Comparison of ENCODE assay signal across 1 cellular context in the genomic region with DNA sequence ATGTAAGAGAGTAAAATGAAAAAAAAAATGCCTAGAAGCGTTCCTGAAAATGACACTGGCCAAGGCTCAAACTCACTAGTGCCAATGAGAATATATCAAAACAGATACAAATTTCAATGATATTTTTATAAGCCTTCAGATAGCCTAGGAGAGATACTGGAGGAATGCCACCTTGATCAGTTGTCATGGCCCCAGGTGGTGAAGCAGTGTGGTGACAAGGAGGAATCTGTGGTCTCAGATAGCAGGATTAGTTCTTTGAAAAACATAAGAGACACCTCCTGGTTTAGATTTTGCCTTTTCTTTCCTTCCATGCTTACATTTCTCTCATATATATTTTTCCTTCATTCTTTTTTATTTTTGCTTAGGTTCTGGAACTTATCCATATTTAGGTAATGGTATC.
TF ChIP-seq lines count a peak whose summit lies in the region.

No MANE protein-coding gene starts in this region.

TF ChIP-seq in HepG2, 621 proteins besides CTCF, POLR2A, EP300 and RAD21 (continued from another document):
- TF ChIP-seq ISL2 (CRISPR knock-in tag; IDR thresholded peaks at IDR 0.05) (no peak), CBX1 (IDR thresholded peaks at IDR 0.05; ENCODE audit: low read depth) (no peak)
- TF ChIP-seq, protein P1, sequence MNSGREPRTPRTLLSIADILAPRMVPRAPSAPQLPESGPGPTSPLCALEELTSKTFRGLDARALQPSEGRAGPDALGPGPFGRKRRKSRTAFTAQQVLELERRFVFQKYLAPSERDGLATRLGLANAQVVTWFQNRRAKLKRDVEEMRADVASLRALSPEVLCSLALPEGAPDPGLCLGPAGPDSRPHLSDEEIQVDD (CRISPR knock-in tag; IDR thresholded peaks at IDR 0.05; ENCODE audit: borderline replicate concordance): no peak
